Comparison of ENCODE assay signal across 22 cellular contexts in genomic region chr13:97456047-97456446, GRCh38. TPM values are rescaled to one million over a fixed set of nuclear protein-coding genes. Genes with fewer than 3 reads are reported as not detected.
A peak's percentile ranks its signal among the peaks of the same experiment; 100 is the strongest.
DNase-seq lines count a peak whose midpoint lies in the region; ATAC-seq, FAIRE-seq and TF ChIP-seq lines count a peak whose summit lies in the region.
"Had no signal": no experiment of that assay in that cellular context is flagged by ENCODE, and none has a peak within 500 bp of the region (broad histone marks: within the 10 kb centered on the region; RNA-seq: fewer than 3 reads in every experiment).

No MANE protein-coding gene starts in this region.

- no peaks in the 10 kb centered on the region for H3K27me3 Mint-ChIP-seq in GM23338 (ENCODE audit: insufficient read depth, low read depth, poor library complexity)
- H3K27me3 Mint-ChIP-seq in naive thymus-derived CD4-positive, alpha-beta T cell, result no peaks in the 10 kb centered on the region
- H3K27me3 Mint-ChIP-seq: CD4-positive, alpha-beta memory T cell had no signal

- H2AFZ ChIP-seq in GM23338 (no peak overlapping the region), GM12878 (ENCODE audit: control insufficient read depth, low read depth, low read length) (no peak overlapping the region)
- H2AFZ ChIP-seq: PC-9 had no signal

- H3K4me2 ChIP-seq in GM23338 (no peak overlapping the region), GM12878 (ENCODE audit: control insufficient read depth, insufficient read depth) (peak overlapping the region; percentile 51; the same call in 1 of the 2 replicates), mesendoderm (ENCODE audit: low read length) (no peak overlapping the region)
- H3K4me2 ChIP-seq: PC-9 had no signal

- peaks cover 7% of the 10 kb centered on the region; the same call in 2 of the 3 replicates for H3K36me3 Mint-ChIP-seq in GM23338 (ENCODE audit: low read depth)
- peaks cover 0 to 36% (median 36%) of the 10 kb centered on the region in 5 donors for H3K36me3 Mint-ChIP-seq in naive thymus-derived CD4-positive, alpha-beta T cell

- no peak overlapping the region for H3K4ac ChIP-seq in mesendoderm (ENCODE audit: low read depth, low read length)

- SMC1A ChIA-PET in GM12878 (lab: Charles Lee; ENCODE audit: uncharacterized antibody, unreplicated experiment), result interaction anchor here (0.8 to 6.4 kb wide), 5 partner anchors 7 to 233 kb away, joined by 3 to 165 read pairs (median 24); partner anchors contain the start of gene RAP2A

- H2AK5ac ChIP-seq in mesendoderm (ENCODE audit: low read length), result no peak overlapping the region

- TF ChIP-seq CTCF in GM23338 (conservative IDR thresholded peaks at IDR 0.05; ENCODE audit: low read depth in 2 of 2) (no peak), GM12878 (IDR thresholded peaks at IDR 0.05 in 2 of 3, conservative IDR thresholded peaks at IDR 0.05 in 1 of 3; ENCODE audit: control insufficient read depth in 2 of 3, extremely low read depth in 1 of 3, insufficient read depth in 1 of 3, low read depth in 3 of 3, low read length in 3 of 3) (no peak), upper lobe of left lung (IDR thresholded peaks at IDR 0.05) (no peak)

- H3K23ac ChIP-seq in mesendoderm (ENCODE audit: low read length), result no peak overlapping the region

- BruUV-seq in GM12878 (replicated peaks; lab: Mats Ljungman, UMichigan), result no TSS peak

- no peak overlapping the region for H2BK5ac ChIP-seq in mesendoderm (ENCODE audit: low read length)

- H3K9me2 ChIP-seq in GM23338 (ENCODE audit: insufficient read depth), result no peaks in the 10 kb centered on the region

- no peak for TF ChIP-seq RAD21 in GM12878 (IDR thresholded peaks at IDR 0.05; ENCODE audit: insufficient read depth, low read depth, low read length)

- H4K8ac ChIP-seq in mesendoderm (ENCODE audit: low read depth, low read length), result no peak overlapping the region

- H3K36me3 ChIP-seq in GM23338 (ENCODE audit: insufficient read depth), result no peaks in the 10 kb centered on the region
- no peaks in the 10 kb centered on the region; a peak in 2 of 4 replicates for H3K36me3 ChIP-seq in GM12878 (ENCODE audit: control insufficient read depth in 2 of 2, insufficient read depth in 2 of 2, low read length in 1 of 2)
- H3K36me3 ChIP-seq in mesendoderm (ENCODE audit: control insufficient read depth, insufficient read depth, low read length), result no peaks in the 10 kb centered on the region
- no peaks in the 10 kb centered on the region for H3K36me3 ChIP-seq in naive thymus-derived CD4-positive, alpha-beta T cell (ENCODE audit: control insufficient read depth in 2 of 3, insufficient read depth in 3 of 3, low read length in 3 of 3)
- H3K36me3 ChIP-seq in upper lobe of left lung, result no peaks in the 10 kb centered on the region
- H3K36me3 ChIP-seq: SJCRH30 had no signal

- CTCF ChIA-PET in GM12878 (lab: Yijun Ruan, JAX), result interaction anchor here (1.0 to 5.0 kb wide), 6 partner anchors 7 to 25 kb away, joined by 3 to 34 read pairs (median 3); no protein-coding TSS in a partner anchor
- CTCF ChIA-PET in naive thymus-derived CD4-positive, alpha-beta T cell (lab: Charles Lee), result interaction anchor here (0.5 kb wide), 1 partner anchor 96 kb away, joined by 3 read pairs; no protein-coding TSS in a partner anchor

- H3K9me3 Mint-ChIP-seq in GM23338, result no peaks in the 10 kb centered on the region
- peaks cover 0 to 34% (median 18%) of the 10 kb centered on the region in 11 donors for H3K9me3 Mint-ChIP-seq in naive thymus-derived CD4-positive, alpha-beta T cell

- H3K4me3 Mint-ChIP-seq in GM23338, result no peak overlapping the region
- H3K4me3 Mint-ChIP-seq in naive thymus-derived CD4-positive, alpha-beta T cell, result no peak overlapping the region

- H3F3A ChIP-seq in GM23338 (replicated peaks; ENCODE audit: low read depth), result no peaks in the 10 kb centered on the region

- 0 out of 2 replicates have a peak overlapping the region, but pooled peaks have one; percentile 22 for H3K27ac Mint-ChIP-seq in GM23338
- no peak overlapping the region for H3K27ac Mint-ChIP-seq in naive thymus-derived CD4-positive, alpha-beta T cell
- H3K27ac Mint-ChIP-seq: CD4-positive, alpha-beta memory T cell had no signal

- peaks cover 19% of the 10 kb centered on the region for H3K4me1 Mint-ChIP-seq in GM23338
- H3K4me1 Mint-ChIP-seq in naive thymus-derived CD4-positive, alpha-beta T cell, result peaks cover 9 to 33% (median 28%) of the 10 kb centered on the region in 7 donors

- ATAC-seq in GM23338, result no peak
- ATAC-seq in GM12878, result no peak
- ATAC-seq in HG03565 (IDR thresholded peaks at IDR 0.05; ENCODE audit: unreplicated experiment), result no peak
- ATAC-seq in naive thymus-derived CD4-positive, alpha-beta T cell, result no peak
- ATAC-seq in upper lobe of left lung (ENCODE audit: low FRiP score in 2 of 2), result no peak
- ATAC-seq: Right ventricle myocardium inferior had no signal

- H2BK120ac ChIP-seq in mesendoderm (ENCODE audit: low read depth, low read length), result no peak overlapping the region

- no peak overlapping the region for H2BK15ac ChIP-seq in mesendoderm (replicated peaks; ENCODE audit: low read depth)

- peaks cover 17% of the 10 kb centered on the region for H3K79me1 ChIP-seq in mesendoderm (ENCODE audit: low read length)

- H3K9me3 ChIP-seq in GM12878 (replicated peaks; ENCODE audit: control insufficient read depth, insufficient read depth, low read length) (peaks cover 7% of the 10 kb centered on the region), upper lobe of left lung (peaks cover 0 to 5% (median 0%) of the 10 kb centered on the region in 4 donors)
- no peaks in the 10 kb centered on the region for H3K9me3 ChIP-seq in naive thymus-derived CD4-positive, alpha-beta T cell (ENCODE audit: control insufficient read depth in 2 of 3, low read length in 3 of 3)
- H3K9me3 ChIP-seq: SJCRH30 had no signal

- peaks cover 10% of the 10 kb centered on the region for H3K4me1 ChIP-seq in GM23338 (ENCODE audit: insufficient read depth)
- peaks cover 35% of the 10 kb centered on the region for H3K4me1 ChIP-seq in GM12878 (ENCODE audit: control insufficient read depth, insufficient read depth, low read length)
- H3K4me1 ChIP-seq in mesendoderm (ENCODE audit: control insufficient read depth, low read depth, low read length), result no peaks in the 10 kb centered on the region
- peaks cover 0 to 10% of the 10 kb centered on the region in 2 donors for H3K4me1 ChIP-seq in naive thymus-derived CD4-positive, alpha-beta T cell (ENCODE audit: control insufficient read depth in 2 of 2, insufficient read depth in 2 of 2, low read length in 2 of 2)
- peaks cover 0 to 11% (median 5%) of the 10 kb centered on the region in 4 donors for H3K4me1 ChIP-seq in upper lobe of left lung
- H3K4me1 ChIP-seq: SJCRH30 had no signal

- H3K18ac ChIP-seq in mesendoderm (ENCODE audit: low read length), result peak overlapping the region; percentile 60

- in situ Hi-C loops in GM12878 (cut with MboI), result no loop called here

- H3K4me3 ChIP-seq in GM23338, result no peak overlapping the region
- H3K4me3 ChIP-seq in GM12878, result no peak overlapping the region
- H3K4me3 ChIP-seq in mesendoderm (ENCODE audit: low read length), result no peak overlapping the region
- no peak overlapping the region for H3K4me3 ChIP-seq in naive thymus-derived CD4-positive, alpha-beta T cell (ENCODE audit: low read length)
- no peak overlapping the region for H3K4me3 ChIP-seq in upper lobe of left lung
- H3K4me3 ChIP-seq: PC-9, SJCRH30 had no signal

- H3K56ac ChIP-seq in mesendoderm (ENCODE audit: low read length), result no peak overlapping the region

- H4K5ac ChIP-seq in mesendoderm (ENCODE audit: low read length), result no peak overlapping the region

- H3K27me3 ChIP-seq in GM23338 (ENCODE audit: insufficient read depth) (no peaks in the 10 kb centered on the region), GM12878 (replicated peaks in 1 of 2; ENCODE audit: control insufficient read depth in 2 of 2, insufficient read depth in 2 of 2, low read length in 1 of 2) (no peaks in the 10 kb centered on the region), mesendoderm (ENCODE audit: insufficient read depth, low read length, poor library complexity) (no peaks in the 10 kb centered on the region), upper lobe of left lung (no peaks in the 10 kb centered on the region)
- no peaks in the 10 kb centered on the region for H3K27me3 ChIP-seq in naive thymus-derived CD4-positive, alpha-beta T cell (ENCODE audit: control insufficient read depth in 2 of 2, insufficient read depth in 2 of 2, low read length in 2 of 2)
- H3K27me3 ChIP-seq: SJCRH30 had no signal

- peaks cover 5% of the 10 kb centered on the region for H4K20me1 ChIP-seq in GM23338 (replicated peaks; ENCODE audit: insufficient read depth)
- no peaks in the 10 kb centered on the region for H4K20me1 ChIP-seq in GM12878 (ENCODE audit: control insufficient read depth, insufficient read depth)

- POLR2A ChIA-PET in GM12878 (lab: Charles Lee), result interaction anchor here (1.6 to 6.2 kb wide), 3 partner anchors 17 to 32 kb away, joined by 4 to 108 read pairs (median 8); partner anchors contain the start of gene RAP2A
- POLR2A ChIA-PET in naive thymus-derived CD4-positive, alpha-beta T cell (lab: Charles Lee), result no interaction called here

- no peak for TF ChIP-seq POLR2A in GM12878 (IDR thresholded peaks at IDR 0.05; ENCODE audit: low read depth, low read length)
- no peak for TF ChIP-seq POLR2A in upper lobe of left lung (IDR thresholded peaks at IDR 0.05)

- FAIRE-seq in GM19239 (lab: Jason Lieb, UNC), result peak; percentile 21
- no peak for FAIRE-seq in GM12878 (lab: Jason Lieb, UNC)

- H3K9ac ChIP-seq in GM12878 (ENCODE audit: control insufficient read depth, insufficient read depth, low read length), result no peak overlapping the region
- H3K9ac ChIP-seq in mesendoderm (ENCODE audit: low read length), result no peak overlapping the region

- intact Hi-C loops in GM12878 (cut with micrococcal nuclease; ENCODE audit: unreplicated experiment), result no loop called here
- intact Hi-C loops in naive thymus-derived CD4-positive, alpha-beta T cell (cut with micrococcal nuclease), result no loop called here

- TF ChIP-seq EP300 in GM12878 (IDR thresholded peaks at IDR 0.05; ENCODE audit: borderline replicate concordance in 1 of 2, control insufficient read depth in 1 of 2, low read depth in 2 of 2, low read length in 2 of 2) (no peak), upper lobe of left lung (IDR thresholded peaks at IDR 0.05) (no peak)

- DNase-seq in GM19239 (ENCODE audit: insufficient read length, low spot score) (no peak), GM23338 (ENCODE audit: low spot score) (no peak), GM12878 (ENCODE audit: low read depth, low spot score) (no peak), mesendoderm (no peak), upper lobe of left lung (no peak), NCI-H1436 (lab: John Stamatoyannopoulos, UW) (no peak)
- DNase-seq in naive thymus-derived CD4-positive, alpha-beta T cell, result no peak
- DNase-seq: C1 segment of cervical spinal cord; CD4-positive, alpha-beta memory T cell; COR-L47; DMS53; Kasumi-1; MV-4-11; NCI-H1105; NCI-H2029; NCI-H446; NCI-H524 treated with DMSO at 0.1 percent for 48 hours; NCI-H82; SJCRH30 had no signal

- H3K79me2 ChIP-seq in GM23338 (replicated peaks; ENCODE audit: insufficient read depth), result peaks cover 95% of the 10 kb centered on the region
- peaks cover 19% of the 10 kb centered on the region for H3K79me2 ChIP-seq in GM12878 (ENCODE audit: control insufficient read depth, insufficient read depth, low read length)
- peaks cover 21% of the 10 kb centered on the region for H3K79me2 ChIP-seq in mesendoderm (ENCODE audit: control insufficient read depth, insufficient read depth, low read length)

- RAD21 ChIA-PET in GM12878 (lab: Charles Lee; ENCODE audit: unreplicated experiment), result interaction anchor here (1.2 to 8.8 kb wide), 3 partner anchors 7 to 20 kb away, joined by 3 to 179 read pairs (median 47); partner anchors contain the start of gene RAP2A

- 0 out of 2 replicates have a peak overlapping the region, but pooled peaks have one; percentile 21 for H3K27ac ChIP-seq in GM23338 (ENCODE audit: low read depth)
- peak overlapping the region; percentile 57 for H3K27ac ChIP-seq in GM12878 (ENCODE audit: control insufficient read depth, insufficient read depth)
- no peak overlapping the region for H3K27ac ChIP-seq in mesendoderm (ENCODE audit: low read depth, low read length)
- no peak overlapping the region for H3K27ac ChIP-seq in naive thymus-derived CD4-positive, alpha-beta T cell (ENCODE audit: low read depth, low read length)
- no peak overlapping the region for H3K27ac ChIP-seq in upper lobe of left lung
- H3K27ac ChIP-seq: PC-9, SJCRH30 had no signal

- WGBS in GM12878 (ENCODE audit: insufficient coverage, insufficient replicate concordance, low lambda C conversion rate, missing lambda C conversion rate), result 62% methylated on average over 3 of the region's 3 CpGs
- no CpG with 5 or more reads among the region's 3 CpGs for WGBS in mesendoderm (ENCODE audit: extremely low coverage, insufficient coverage, low lambda C conversion rate)
- WGBS in upper lobe of left lung, 2 donors, result 75 to 76% methylated on average over 3 of the region's 3 CpGs

RNA-seq across cellular contexts. Expression of gene RAP2A, which starts 22.1 kb away (rescaled TPM):
- 35.3 and 36.4 TPM in 2 replicates for total RNA-seq in GM23338 (2014; rRNA removed; shearing (Covaris generic))
- 10.4 and 11.3 TPM in 2 replicates for polyA plus RNA-seq in GM23338 (2016; fragmentation: Nextera tagmentation; extraction: Ambion mirVana)
- total RNA-seq in GM12878 (2013; cell fraction: nucleolus; rRNA removed), result 19.9 and 20.3 TPM in 2 replicates
- 18.8 and 22.5 TPM in 2 replicates for total RNA-seq in GM12878 (2014; rRNA removed)
- total RNA-seq in GM12878 (2014; rRNA removed; fragmentation: Illumina TruSeq; extraction: Trizol), result 25.5 and 26.3 TPM in 2 replicates
- 35.1 and 38.5 TPM in 2 replicates for total RNA-seq in GM12878 (2021)
- 4.9 TPM for polyA plus RNA-seq in GM12878 (2011; ENCODE audit: low read depth)
- polyA plus RNA-seq in GM12878 (2011; rRNA removed), result 32.6 and 43.0 TPM in 2 replicates
- 11.9 and 13.7 TPM in 2 replicates for polyA plus RNA-seq in GM12878 (2011; cell fraction: cytosol; rRNA removed)
- polyA plus RNA-seq in GM12878 (2011; cell fraction: nucleus; rRNA removed), result 9.6 and 23.0 TPM in 2 replicates
- 10.9 and 12.4 TPM in 2 replicates for polyA plus RNA-seq in GM12878 (2012)
- polyA plus RNA-seq in GM12878 (2014; fragmentation: Illumina TruSeq; extraction: Trizol), result 18.9 and 24.0 TPM in 2 replicates
- 1 to 10 TPM; 5.8 to 6.0 TPM for polyA plus RNA-seq in GM12878 (2014; fragmentation: Nextera tagmentation; extraction: Ambion mirVana)
- polyA plus RNA-seq in GM12878 (2014; rRNA removed), result 9.1 and 11.0 TPM in 2 replicates
- polyA plus RNA-seq in GM12878 (2016; fragmentation: Nextera tagmentation; extraction: Ambion mirVana), result 1 to 10 TPM; 3.5 to 4.2 TPM
- polyA minus RNA-seq in GM12878 (2011; rRNA and poly(A)+ RNA removed), result 44.0 and 49.4 TPM in 2 replicates
- polyA minus RNA-seq in GM12878 (2011; cell fraction: cytosol; rRNA and poly(A)+ RNA removed), result 21.9 and 25.7 TPM in 2 replicates
- polyA minus RNA-seq in GM12878 (2011; cell fraction: nucleus; rRNA and poly(A)+ RNA removed), result 27.8 and 40.3 TPM in 2 replicates
- 33.8 TPM for polyA plus RNA-seq in mesendoderm (2013, experiment 1 of 2)
- polyA plus RNA-seq in mesendoderm (2013, experiment 2 of 2), result 34.7 TPM
- 10 to 100 TPM in 4 of 5 experiments, 1 to 10 TPM in 1; 8.9 to 33.2 (median 17.8) TPM for total RNA-seq in naive thymus-derived CD4-positive, alpha-beta T cell
- polyA plus RNA-seq in naive thymus-derived CD4-positive, alpha-beta T cell, result 1 to 10 TPM; 1.2 to 1.3 TPM
- total RNA-seq in upper lobe of left lung, result 10 to 100 TPM; 17.8 to 55.4 (median 31.5) TPM

Comparison
In these comparisons a context has a peak if more than half of its experiments do, and no peak if none do; other contexts are left out.
1. H3K27ac ChIP-seq: peak in GM23338 (single experiment) and GM12878 (single experiment); none in mesendoderm (single experiment), naive thymus-derived CD4-positive, alpha-beta T cell (single experiment) and upper lobe of left lung (0 of 4).